Comparison of ENCODE assay signal across 10 cellular contexts in the genomic region with DNA sequence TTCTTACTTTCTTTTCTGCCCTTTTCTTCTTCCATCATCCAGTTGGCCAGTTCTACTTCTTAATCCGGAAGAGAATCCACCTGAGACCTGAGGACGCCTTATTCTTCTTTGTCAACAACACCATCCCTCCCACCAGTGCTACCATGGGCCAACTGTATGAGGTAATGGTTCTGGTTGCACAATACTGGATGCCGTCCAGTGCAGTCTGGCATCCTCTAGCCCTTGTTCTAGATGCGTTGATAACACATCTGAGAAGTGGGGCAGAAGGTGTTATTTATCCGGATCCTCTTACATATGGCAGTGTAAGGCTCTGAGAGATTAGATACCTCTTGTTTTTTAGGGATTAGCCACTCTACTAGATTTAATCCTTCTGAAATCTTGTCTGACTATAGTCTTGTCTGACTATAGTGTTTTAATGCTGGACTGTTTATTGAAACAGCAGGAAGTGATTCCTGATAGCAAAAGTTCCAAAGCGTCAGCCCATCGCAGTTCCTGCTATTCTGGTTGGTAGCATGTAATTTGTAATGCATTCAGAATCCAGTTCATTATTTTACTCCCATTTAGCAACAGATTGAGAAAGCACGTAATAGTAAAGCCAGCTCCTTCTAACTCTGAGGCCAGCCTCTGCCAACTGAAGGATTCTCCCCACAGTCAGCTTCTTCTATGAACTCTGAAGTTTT. TPM values are rescaled to one million over a fixed set of nuclear protein-coding genes. Genes with fewer than 3 reads are reported as not detected.
DNase-seq lines count a peak whose midpoint lies in the region; ATAC-seq and TF ChIP-seq lines count a peak whose summit lies in the region.
"Had no signal": no experiment of that assay in that cellular context is flagged by ENCODE, and none has a peak within 500 bp of the region (broad histone marks: within the 10 kb centered on the region; RNA-seq: fewer than 3 reads in every experiment).

No MANE protein-coding gene starts in this region.

- H3K27ac ChIP-seq in PC-3 (ENCODE audit: low read length) (no peak overlapping the region), esophagus squamous epithelium (peak overlapping the region; percentile 3 to 74 (median 63)), upper lobe of right lung (peak overlapping the region; percentile 63)

- H3K9ac ChIP-seq in PC-3 (ENCODE audit: low read length): no peak overlapping the region

- BruUV-seq in PC-3 (replicated peaks; lab: Mats Ljungman, UMichigan): no TSS peak

- H3K4me1 ChIP-seq in PC-3 (ENCODE audit: insufficient read depth, low read length) (peaks cover 1% of the 10 kb centered on the region; the same call in 1 of the 2 replicates), esophagus squamous epithelium (peaks cover 0 to 29% (median 3%) of the 10 kb centered on the region in 3 donors), upper lobe of right lung (peaks cover 25% of the 10 kb centered on the region)

- no peaks in the 10 kb centered on the region for H3K9me2 ChIP-seq in PC-3 (replicated peaks; ENCODE audit: low read length)

- H3K9me3 ChIP-seq in PC-3 (ENCODE audit: low read length): no peaks in the 10 kb centered on the region
- no peaks in the 10 kb centered on the region for H3K9me3 ChIP-seq in esophagus squamous epithelium
- H3K9me3 ChIP-seq in upper lobe of right lung: no peaks in the 10 kb centered on the region

- POLR2A ChIA-PET in PC-3 (lab: Charles Lee; ENCODE audit: unreplicated experiment): interaction anchor here (0.6 kb wide), 1 partner anchor 310 kb away, joined by 5 read pairs; no protein-coding TSS in a partner anchor

- H3K79me2 ChIP-seq in PC-3 (ENCODE audit: low read length): peaks cover 1% of the 10 kb centered on the region; the same call in 1 of the 2 replicates

- no peak for TF ChIP-seq POLR2A in esophagus squamous epithelium (IDR thresholded peaks at IDR 0.05)

- no peak overlapping the region for H3K4me2 ChIP-seq in PC-3 (ENCODE audit: low read length)

- no peaks in the 10 kb centered on the region for H3K36me3 ChIP-seq in PC-3 (ENCODE audit: low read depth, low read length)
- peaks cover 0 to 73% (median 17%) of the 10 kb centered on the region in 3 donors for H3K36me3 ChIP-seq in esophagus squamous epithelium
- peaks cover 71% of the 10 kb centered on the region for H3K36me3 ChIP-seq in upper lobe of right lung

- intact Hi-C loops in PC-3 (cut with micrococcal nuclease) (no loop called here), esophagus squamous epithelium (cut with DNase I) (no loop called here), upper lobe of right lung (cut with DNase I) (no loop called here)

- CTCF ChIA-PET in PC-3 (lab: Charles Lee): no interaction called here

- H3K27me3 ChIP-seq in PC-3 (ENCODE audit: low read length) (no peaks in the 10 kb centered on the region), esophagus squamous epithelium (no peaks in the 10 kb centered on the region), upper lobe of right lung (no peaks in the 10 kb centered on the region)

- DNase-seq in PC-3 (peak; percentile 18), esophagus squamous epithelium (lab: John Stamatoyannopoulos, UW) (no peak), middle frontal gyrus (ENCODE audit: extremely low spot score, low spot score) (peak; percentile 46), upper lobe of right lung (no peak)

- TF ChIP-seq CTCF in PC-3 (conservative IDR thresholded peaks at IDR 0.05; ENCODE audit: low read depth, low read length) (no peak), esophagus squamous epithelium (IDR thresholded peaks at IDR 0.05) (no peak), upper lobe of right lung (IDR thresholded peaks at IDR 0.05) (no peak)

- H2AFZ ChIP-seq in PC-3 (ENCODE audit: low read length): no peak overlapping the region

- WGBS in esophagus squamous epithelium, 2 donors: 44 to 50% methylated on average over 8 of the region's 8 CpGs

- no peak overlapping the region for H3K4me3 ChIP-seq in PC-3 (ENCODE audit: low read length)
- H3K4me3 ChIP-seq in esophagus squamous epithelium: no peak overlapping the region
- no peak overlapping the region for H3K4me3 ChIP-seq in upper lobe of right lung
- H3K4me3 ChIP-seq: skin epidermis had no signal

- H4K20me1 ChIP-seq in PC-3 (ENCODE audit: low read length): no peaks in the 10 kb centered on the region

- no peaks in the 10 kb centered on the region for H3F3A ChIP-seq in PC-3 (ENCODE audit: low read length, unreplicated experiment)

- ATAC-seq in PC-3: no peak
- ATAC-seq in upper lobe of right lung: peak; percentile 92
- no peak for ATAC-seq in HG02798 (IDR thresholded peaks at IDR 0.05; ENCODE audit: poor library complexity, unreplicated experiment)
- ATAC-seq in GM19397 (IDR thresholded peaks at IDR 0.05; ENCODE audit: unreplicated experiment): no peak
- no peak for ATAC-seq in GM21360 (IDR thresholded peaks at IDR 0.05; ENCODE audit: unreplicated experiment)

RNA-seq across cellular contexts. Expression of a gene that starts 7.9 kb away (rescaled TPM):
- total RNA-seq in PC-3 (2014; rRNA removed): 14.9 and 24.5 TPM in 2 replicates
- 10 to 100 TPM; 10.3 to 65.2 (median 24.5) TPM for total RNA-seq in esophagus squamous epithelium
- total RNA-seq in upper lobe of right lung: 114 TPM

RNA-seq across cellular contexts. Expression of a gene that starts 41.7 kb away (rescaled TPM):
- total RNA-seq in PC-3 (2014; rRNA removed) (not detected in 2 replicates), esophagus squamous epithelium (not detected), upper lobe of right lung (2.3 TPM)
- total RNA-seq: frontal cortex, LHCN-M2 had no signal

RNA-seq across cellular contexts. Expression of a gene that starts 48.6 kb away (rescaled TPM):
- total RNA-seq in PC-3 (2014; rRNA removed): 0.80 TPM in 1 of 2 replicates, not detected in the other
- total RNA-seq in esophagus squamous epithelium: 1 to 10 TPM in 1 of 4 donors, not detected in 3; 2.7 TPM
- total RNA-seq in upper lobe of right lung: 96.1 TPM
- total RNA-seq: LHCN-M2 had no signal

Comparison
In these comparisons a context has a peak if more than half of its experiments do, and no peak if none do; other contexts are left out.
1. DNase-seq: peak in PC-3 (single experiment) and middle frontal gyrus (single experiment); none in esophagus squamous epithelium (single experiment) and upper lobe of right lung (single experiment).
2. RNA of a gene that starts 48.6 kb away (total RNA-seq): 96.1 TPM in upper lobe of right lung (single experiment); 0.80 TPM in PC-3 and 2.7 TPM in esophagus squamous epithelium; every median in the first group is over 10 times any median in the second.